In the genomic region with DNA sequence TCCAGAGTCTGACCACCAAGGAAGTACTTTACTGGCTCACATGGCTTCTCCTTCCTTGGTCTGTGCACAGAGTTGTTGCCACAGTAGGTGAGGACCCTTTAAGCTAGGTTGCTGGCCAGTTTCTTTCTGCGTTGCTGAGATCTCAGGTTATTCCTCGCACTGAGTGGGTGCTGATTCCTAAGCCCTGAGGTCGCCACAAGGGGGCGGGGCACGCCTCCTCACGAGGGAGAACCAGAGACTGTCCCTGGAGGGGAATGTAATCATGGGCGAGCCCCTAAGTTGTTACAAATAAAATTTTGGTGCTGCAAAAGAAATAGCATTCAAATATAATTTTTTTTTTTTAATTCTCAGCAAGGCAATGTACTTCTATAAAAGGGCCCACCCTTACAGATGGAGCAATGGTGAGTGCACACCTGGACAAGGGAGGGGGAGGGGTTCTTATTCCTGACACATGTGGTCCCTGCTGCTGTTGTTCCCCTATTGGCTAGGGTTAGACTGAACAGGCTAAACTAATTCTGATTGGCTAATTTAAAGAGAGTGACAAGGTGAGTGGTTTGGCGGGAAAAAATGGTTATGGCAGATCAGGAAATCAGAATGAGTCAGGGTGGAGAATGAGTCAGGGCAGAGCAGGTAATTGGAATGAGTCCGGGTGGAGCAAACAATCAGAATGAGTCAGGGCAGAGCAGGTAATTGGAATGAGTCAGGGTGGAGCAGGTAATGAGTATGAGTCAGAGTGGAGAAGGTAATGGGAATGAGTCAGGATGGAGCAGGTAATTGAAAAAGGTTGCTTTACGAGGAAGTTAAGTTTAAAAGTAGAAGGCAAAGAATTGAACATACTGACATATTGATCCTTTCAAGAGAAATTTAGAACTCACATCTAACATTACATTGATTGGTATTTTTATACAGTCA, we compare ENCODE assay signal across 10 cellular contexts.
DNase-seq lines count a peak whose midpoint lies in the region; TF ChIP-seq lines count a peak whose summit lies in the region.
"Had no signal": no experiment of that assay in that cellular context is flagged by ENCODE, and none has a peak within 500 bp of the region (broad histone marks: within the 10 kb centered on the region; RNA-seq: fewer than 3 reads in every experiment).

No MANE protein-coding gene starts in this region.

- H3K4me3 Mint-ChIP-seq in activated T-helper 2 cell treated with anti-CD3 and anti-CD28 coated beads, Interferon-gamma antibody, Interleukin-2, Interleukin-4, amounts not matched to agents 10 μg/mL and 5 μg/mL and 100 μg/mL, durations not matched to agents 14 hours and 24 hours and 36 hours (ENCODE audit: low read depth), result no peak overlapping the region

- H4K91ac ChIP-seq in trophoblast cell (ENCODE audit: low read depth, low read length), result peak overlapping the region; percentile 81

- peaks cover 9% of the 10 kb centered on the region for H3K36me3 Mint-ChIP-seq in activated T-helper 2 cell treated with anti-CD3 and anti-CD28 coated beads, Interferon-gamma antibody, Interleukin-2, Interleukin-4, amounts not matched to agents 10 μg/mL and 5 μg/mL and 100 μg/mL, durations not matched to agents 14 hours and 24 hours and 36 hours (ENCODE audit: low read depth)

- in situ Hi-C loops in GM13977 (cut with MboI; ENCODE audit: low pct_unique_long_range_greater_than_20kb, low sequenced_read_pairs, unreplicated experiment), result no loop called here

- no peak overlapping the region for H4K12ac ChIP-seq in trophoblast cell (ENCODE audit: low read depth, low read length)

- peak overlapping the region; percentile 91 for H2AK5ac ChIP-seq in trophoblast cell (ENCODE audit: low read length)

- no CpG with 5 or more reads among the region's 10 CpGs for WGBS in trophoblast cell (ENCODE audit: extremely low coverage, insufficient coverage, insufficient read length)

- H3K14ac ChIP-seq in trophoblast cell (ENCODE audit: low read length), result peak overlapping the region; percentile 56

- H3K4ac ChIP-seq in trophoblast cell (ENCODE audit: low read depth, low read length), result no peak overlapping the region

- intact Hi-C loops in activated T-helper 2 cell treated with anti-CD3 and anti-CD28 coated beads, Interferon-gamma antibody, Interleukin-2, Interleukin-4, amounts not matched to agents 10 μg/mL and 5 μg/mL and 100 μg/mL, durations not matched to agents 14 hours and 24 hours and 36 hours (cut with micrococcal nuclease), result no loop called here

- peak overlapping the region; percentile 35 for H3K18ac ChIP-seq in trophoblast cell (ENCODE audit: low read length)

- H3K4me1 Mint-ChIP-seq in activated T-helper 2 cell treated with anti-CD3 and anti-CD28 coated beads, Interferon-gamma antibody, Interleukin-2, Interleukin-4, amounts not matched to agents 10 μg/mL and 5 μg/mL and 100 μg/mL, durations not matched to agents 14 hours and 24 hours and 36 hours (ENCODE audit: low read depth), result peaks cover 5% of the 10 kb centered on the region

- peaks cover 19% of the 10 kb centered on the region for H3K9me3 Mint-ChIP-seq in activated T-helper 2 cell treated with anti-CD3 and anti-CD28 coated beads, Interferon-gamma antibody, Interleukin-2, Interleukin-4, amounts not matched to agents 10 μg/mL and 5 μg/mL and 100 μg/mL, durations not matched to agents 14 hours and 24 hours and 36 hours

- no peak overlapping the region for H3K23ac ChIP-seq in trophoblast cell (ENCODE audit: low read length)

- H3K4me2 ChIP-seq in trophoblast cell (ENCODE audit: low read length), result no peak overlapping the region

- H3K79me2 ChIP-seq in trophoblast cell (ENCODE audit: control insufficient read depth, insufficient read depth, low read length, poor library complexity), result no peaks in the 10 kb centered on the region

- peaks cover 8% of the 10 kb centered on the region for H3K79me1 ChIP-seq in trophoblast cell (ENCODE audit: low read length)

- no peak overlapping the region for H2AFZ ChIP-seq in trophoblast cell (ENCODE audit: insufficient read depth, low read length, poor library complexity)

- peak overlapping the region; percentile 41 for H3K27ac ChIP-seq in trophoblast cell (ENCODE audit: low read depth, low read length)

- H2BK12ac ChIP-seq in trophoblast cell (ENCODE audit: low read length), result peak overlapping the region; percentile 23

- no peak overlapping the region for H3K4me3 ChIP-seq in trophoblast cell (ENCODE audit: low read depth, low read length)

- no peaks in the 10 kb centered on the region for H3K27me3 ChIP-seq in trophoblast cell (ENCODE audit: insufficient read depth, low read length)

- no peaks in the 10 kb centered on the region for H3K4me1 ChIP-seq in trophoblast cell (ENCODE audit: control insufficient read depth in 1 of 2, insufficient read depth in 2 of 2, low read length in 2 of 2)

- H3K9me3 ChIP-seq in trophoblast cell (ENCODE audit: insufficient read depth, low read depth, low read length), result peaks cover 2% of the 10 kb centered on the region

- H3K27ac Mint-ChIP-seq in activated T-helper 2 cell treated with anti-CD3 and anti-CD28 coated beads, Interferon-gamma antibody, Interleukin-2, Interleukin-4, amounts not matched to agents 10 μg/mL and 5 μg/mL and 100 μg/mL, durations not matched to agents 14 hours and 24 hours and 36 hours, result peak overlapping the region; percentile 3

- H4K8ac ChIP-seq in trophoblast cell (ENCODE audit: low read depth, low read length), result no peak overlapping the region

- H2BK120ac ChIP-seq in trophoblast cell (ENCODE audit: insufficient read depth, low read length, poor library complexity), result peak overlapping the region; percentile 20

- H3K36me3 ChIP-seq in trophoblast cell (ENCODE audit: control insufficient read depth in 1 of 2, insufficient read depth in 2 of 2, low read length in 2 of 2), result peaks cover 4% of the 10 kb centered on the region in 2 experiments

- DNase-seq in DMS 273 (lab: John Stamatoyannopoulos, UW; ENCODE audit: unreplicated experiment) (peak; percentile 44), DMS 273 treated with DMSO at 0.1 percent for 48 hours (lab: John Stamatoyannopoulos, UW) (no peak), LoVo (ENCODE audit: low spot score) (peak; percentile 45), trophoblast cell (peak; percentile 58 to 81), GM13977 (ENCODE audit: low spot score) (no peak), GM20000 (ENCODE audit: low spot score) (no peak), NCI-H774 (lab: John Stamatoyannopoulos, UW) (no peak)
- DNase-seq in activated T-helper 2 cell treated with anti-CD3 and anti-CD28 coated beads, Interferon-gamma antibody, Interleukin-2, Interleukin-4, amounts not matched to agents 10 μg/mL and 5 μg/mL and 100 μg/mL, durations not matched to agents 14 hours and 24 hours and 36 hours (ENCODE audit: low spot score), result peak; percentile 8
- DNase-seq: 8988T, NCI-H2029 had no signal

- H2BK5ac ChIP-seq in trophoblast cell (ENCODE audit: low read depth, low read length, poor library complexity), result peak overlapping the region; percentile 66

- no peak overlapping the region for H3K9ac ChIP-seq in trophoblast cell (ENCODE audit: low read length)

- H3K27me3 Mint-ChIP-seq in activated T-helper 2 cell treated with anti-CD3 and anti-CD28 coated beads, Interferon-gamma antibody, Interleukin-2, Interleukin-4, amounts not matched to agents 10 μg/mL and 5 μg/mL and 100 μg/mL, durations not matched to agents 14 hours and 24 hours and 36 hours (ENCODE audit: low read depth), result no peaks in the 10 kb centered on the region

- TF ChIP-seq CTCF in GM13977 (IDR thresholded peaks at IDR 0.05; ENCODE audit: extremely low read depth, insufficient read depth, missing control alignments) (no peak), GM20000 (IDR thresholded peaks at IDR 0.05; ENCODE audit: extremely low read depth, missing control alignments) (no peak)

Comparison
In these comparisons a context has a peak if more than half of its experiments do, and no peak if none do; other contexts are left out.
1. DNase-seq: peak in DMS 273 (single experiment), LoVo (single experiment), activated T-helper 2 cell treated with anti-CD3 and anti-CD28 coated beads, Interferon-gamma antibody, Interleukin-2, Interleukin-4, amounts not matched to agents 10 μg/mL and 5 μg/mL and 100 μg/mL, durations not matched to agents 14 hours and 24 hours and 36 hours (single experiment) and trophoblast cell (2 of 2); none in DMS 273 treated with DMSO at 0.1 percent for 48 hours (single experiment), GM13977 (single experiment), GM20000 (single experiment) and NCI-H774 (single experiment).